ENCODE assay signal across 13 cellular contexts in the genomic region with DNA sequence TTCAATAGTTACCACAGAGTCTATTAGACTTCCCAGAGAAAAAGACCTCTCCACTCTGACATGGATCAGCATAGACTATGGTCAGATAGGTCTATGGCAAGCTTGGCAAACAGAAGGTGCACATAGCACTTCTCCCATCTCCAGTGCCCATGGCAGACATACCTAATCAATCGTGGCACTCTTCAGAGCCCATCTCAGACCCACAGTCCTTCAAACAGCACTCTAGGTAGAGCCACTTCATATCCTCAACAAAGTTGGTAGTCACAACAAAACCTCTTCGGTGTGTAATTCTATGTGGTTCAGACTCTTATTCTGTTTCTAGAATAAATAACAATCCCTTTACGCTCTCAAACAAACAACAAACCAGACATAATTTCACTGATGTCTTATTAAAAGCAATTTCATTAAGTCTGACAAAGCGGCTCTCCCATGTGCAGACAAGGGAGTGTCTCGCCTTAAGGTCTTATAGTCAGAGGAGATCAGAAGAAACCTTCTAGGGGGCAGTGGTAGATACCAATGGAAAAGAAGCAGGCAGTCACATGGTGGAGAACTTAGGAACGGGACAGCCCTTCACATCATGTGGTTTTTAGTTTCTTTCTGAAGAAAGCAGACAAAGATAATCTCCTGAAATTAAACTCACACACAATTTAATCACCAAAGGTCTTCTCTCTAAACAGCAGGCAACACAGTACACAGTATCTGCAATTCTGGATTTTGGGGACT.
DNase-seq lines count a peak whose midpoint lies in the region; ATAC-seq and TF ChIP-seq lines count a peak whose summit lies in the region.
"Had no signal": no experiment of that assay in that cellular context is flagged by ENCODE, and none has a peak within 500 bp of the region (broad histone marks: within the 10 kb centered on the region; RNA-seq: fewer than 3 reads in every experiment).

No MANE protein-coding gene starts in this region.

- TF ChIP-seq CTCF in smooth muscle cell (IDR thresholded peaks at IDR 0.05; ENCODE audit: borderline replicate concordance, insufficient read depth, poor library complexity, severe bottlenecking), result no peak

- ATAC-seq in T-cell (replicated peaks in 1 of 4), result peak in 3 of 4 experiments; percentile 57 to 67 (median 59)
- no peak for ATAC-seq in effector memory CD8-positive, alpha-beta T cell (replicated peaks)
- ATAC-seq in GM18498 (IDR thresholded peaks at IDR 0.05; ENCODE audit: unreplicated experiment), result no peak
- ATAC-seq: GM12878 had no signal

- no peaks in the 10 kb centered on the region for H3K9me3 Mint-ChIP-seq in T-cell
- H3K9me3 Mint-ChIP-seq in effector memory CD8-positive, alpha-beta T cell, result no peaks in the 10 kb centered on the region

- 73% methylated on average over 6 of the region's 6 CpGs for WGBS in smooth muscle cell (ENCODE audit: low lambda C conversion rate)

- peak overlapping the region; percentile 93 for H3K27ac ChIP-seq in smooth muscle cell (ENCODE audit: low read depth)
- H3K27ac ChIP-seq: adrenal gland, SK-N-MC, suprapubic skin had no signal

- H3K4me1 ChIP-seq in smooth muscle cell (ENCODE audit: low read depth) (peaks cover 24% of the 10 kb centered on the region), HAP-1 (peaks cover 39% of the 10 kb centered on the region)

- H3K27ac Mint-ChIP-seq in T-cell, result peak overlapping the region; percentile 59 to 87
- peak overlapping the region; percentile 27 to 42 for H3K27ac Mint-ChIP-seq in effector memory CD8-positive, alpha-beta T cell

- DNase-seq in EL (peak; percentile 26), T-cell (no peak), smooth muscle cell (lab: John Stamatoyannopoulos, UW; ENCODE audit: unreplicated experiment) (no peak), HAP-1 (ENCODE audit: low spot score in 2 of 2) (no peak), epidermal melanocyte (ENCODE audit: insufficient read length, low spot score) (no peak)
- DNase-seq in effector memory CD8-positive, alpha-beta T cell, result no peak
- DNase-seq: adrenal gland; effector memory CD4-positive, alpha-beta T cell; NCI-H1694 treated with DMSO at 0.1 percent for 48 hours had no signal

- CTCF ChIA-PET in T-cell (lab: Charles Lee), result interaction anchor here in 1 of 2 donors (0.6 to 1.2 kb wide), 2 partner anchors 16 to 31 kb away, joined by 3 read pairs; no protein-coding TSS in a partner anchor

- H3K9ac ChIP-seq in smooth muscle cell (ENCODE audit: low read depth), result peak overlapping the region; percentile 57

- peaks cover 6% of the 10 kb centered on the region for H3K79me2 ChIP-seq in smooth muscle cell (ENCODE audit: low read depth)

- no peaks in the 10 kb centered on the region for H3K9me3 ChIP-seq in smooth muscle cell (replicated peaks; ENCODE audit: low read depth)
- H3K9me3 ChIP-seq in HAP-1, result no peaks in the 10 kb centered on the region
- H3K9me3 ChIP-seq: adrenal gland, suprapubic skin had no signal

- H3K4me1 Mint-ChIP-seq in T-cell, result peaks cover 90 to 96% (median 94%) of the 10 kb centered on the region in 3 donors
- peaks cover 41 to 75% of the 10 kb centered on the region in 2 donors for H3K4me1 Mint-ChIP-seq in effector memory CD8-positive, alpha-beta T cell (ENCODE audit: low read depth in 2 of 2)

- peaks cover 10% of the 10 kb centered on the region for H4K20me1 ChIP-seq in smooth muscle cell (ENCODE audit: low read depth)

- H3K4me3 ChIP-seq in smooth muscle cell (no peak overlapping the region), HAP-1 (no peak overlapping the region)
- H3K4me3 ChIP-seq: adrenal gland, GM12878, SK-N-MC, suprapubic skin had no signal

- H3K4me2 ChIP-seq in smooth muscle cell, result peak overlapping the region; percentile 36

- in situ Hi-C loops in HAP-1 (cut with MboI; ENCODE audit: low sequenced_read_pairs), result no loop called here

- H2AFZ ChIP-seq in smooth muscle cell (ENCODE audit: low read depth), result no peak overlapping the region

- H3K27me3 Mint-ChIP-seq in T-cell, result no peaks in the 10 kb centered on the region
- H3K27me3 Mint-ChIP-seq in effector memory CD8-positive, alpha-beta T cell, result no peaks in the 10 kb centered on the region

- H3K36me3 Mint-ChIP-seq in T-cell, result peaks cover 66% of the 10 kb centered on the region
- peaks cover 7% of the 10 kb centered on the region for H3K36me3 Mint-ChIP-seq in effector memory CD8-positive, alpha-beta T cell (ENCODE audit: insufficient read depth)

- H3K27me3 ChIP-seq in smooth muscle cell (ENCODE audit: low read depth) (no peaks in the 10 kb centered on the region), HAP-1 (ENCODE audit: low read depth) (no peaks in the 10 kb centered on the region)
- H3K27me3 ChIP-seq: adrenal gland, suprapubic skin had no signal

- POLR2A ChIA-PET in T-cell (lab: Charles Lee), result interaction anchor here (0.8 kb wide), 2 partner anchors 14 to 60 kb away, joined by 3 read pairs; no protein-coding TSS in a partner anchor

- H3K36me3 ChIP-seq in smooth muscle cell (ENCODE audit: low read depth) (no peaks in the 10 kb centered on the region), HAP-1 (replicated peaks) (no peaks in the 10 kb centered on the region)
- H3K36me3 ChIP-seq: adrenal gland, suprapubic skin had no signal

- peak overlapping the region in 1 of 3 donors; percentile 50 for H3K4me3 Mint-ChIP-seq in T-cell
- peak overlapping the region in 1 of 2 donors; percentile 21 for H3K4me3 Mint-ChIP-seq in effector memory CD8-positive, alpha-beta T cell

- peaks cover 10% of the 10 kb centered on the region for H3F3A ChIP-seq in smooth muscle cell (ENCODE audit: low read depth)

Comparison
In these comparisons a context has a peak if more than half of its experiments do, and no peak if none do; other contexts are left out.
1. ATAC-seq: peak in T-cell (3 of 4); none in effector memory CD8-positive, alpha-beta T cell (single experiment) and GM18498 (single experiment).